20 cellular contexts compared by ENCODE assay signal in genomic region chr3:161694682-161695586, GRCh38.
A peak's percentile ranks its signal among the peaks of the same experiment; 100 is the strongest.
DNase-seq lines count a peak whose midpoint lies in the region; ATAC-seq, FAIRE-seq and TF ChIP-seq lines count a peak whose summit lies in the region.
"Had no signal": no experiment of that assay in that cellular context is flagged by ENCODE, and none has a peak within 500 bp of the region (broad histone marks: within the 10 kb centered on the region; RNA-seq: fewer than 3 reads in every experiment).

No MANE protein-coding gene starts in this region.

- no peaks in the 10 kb centered on the region for H3K36me3 ChIP-seq in OCI-LY3 (replicated peaks; ENCODE audit: low read depth, low read length)
- H3K36me3 ChIP-seq: pancreas, sigmoid colon, stomach, uterus had no signal

- peaks cover 15% of the 10 kb centered on the region for H3K4me1 ChIP-seq in OCI-LY3 (ENCODE audit: low read length)
- H3K4me1 ChIP-seq: pancreas, sigmoid colon, stomach, uterus had no signal

- H2AFZ ChIP-seq in OCI-LY3 (ENCODE audit: low read depth, low read length) = 0 out of 2 replicates have a peak overlapping the region, but pooled peaks have one; percentile 42

- peak overlapping the region; percentile 34; the same call in 1 of the 2 replicates for H3K27ac ChIP-seq in OCI-LY3 (ENCODE audit: low read length)
- H3K27ac ChIP-seq: pancreas, sigmoid colon, stomach, uterus had no signal

- H3K4me3 ChIP-seq in OCI-LY3 (ENCODE audit: low read length) = peak overlapping the region; percentile 5; the same call in 1 of the 2 replicates
- H3K4me3 ChIP-seq: pancreas, sigmoid colon, stomach, uterus had no signal

- no peak for TF ChIP-seq CTCF in OCI-LY3 (IDR thresholded peaks at IDR 0.05; ENCODE audit: low read depth, low read length)

- no peak for FAIRE-seq in HTR-8/SVneo (lab: Jason Lieb, UNC)
- FAIRE-seq: islet of Langerhans, pancreas had no signal

- H3K27me3 ChIP-seq in OCI-LY3 (ENCODE audit: low read depth, low read length) = no peaks in the 10 kb centered on the region
- H3K27me3 ChIP-seq: pancreas, sigmoid colon, stomach, uterus had no signal

- no peaks in the 10 kb centered on the region for H3K79me2 ChIP-seq in OCI-LY3 (ENCODE audit: low read length)

- no peak for DNase-seq in HTR-8/SVneo (ENCODE audit: insufficient read length, low spot score)
- no peak for DNase-seq in SIG-M5 treated with dmso at 0.1 percent for 504 hours (lab: John Stamatoyannopoulos, UW; ENCODE audit: unreplicated experiment)
- DNase-seq: activated CD4-positive, alpha-beta T cell treated with anti-CD3 and anti-CD28 coated beads, Interleukin-2, amount 50 U/mL, for 1 hour; CD4-positive, alpha-beta T cell; DND-41; mammary epithelial cell; naive thymus-derived CD4-positive, alpha-beta T cell; NCI-H1417; pancreas; sigmoid colon; stimulated activated CD4-positive, alpha-beta T cell treated with anti-CD3 and anti-CD28 coated beads, Interleukin-1b, Interleukin-23, amount 100 ng/mL, for 48 hours; stomach; uterus had no signal

- H3K9ac ChIP-seq in OCI-LY3 (ENCODE audit: low read length) = no peak overlapping the region

- no peaks in the 10 kb centered on the region for H4K20me1 ChIP-seq in OCI-LY3 (ENCODE audit: insufficient read depth, low read length)

- H3K4me2 ChIP-seq in OCI-LY3 (ENCODE audit: low read length) = peak overlapping the region; percentile 54

- ATAC-seq in GM18520 (IDR thresholded peaks at IDR 0.05; ENCODE audit: unreplicated experiment) = peak; percentile 49
- peak; percentile 66 for ATAC-seq in GM19468 (IDR thresholded peaks at IDR 0.05; ENCODE audit: extremely low read depth, unreplicated experiment)
- peak; percentile 81 for ATAC-seq in HG02981 (IDR thresholded peaks at IDR 0.05; ENCODE audit: unreplicated experiment)
- ATAC-seq in GM19328 (IDR thresholded peaks at IDR 0.05; ENCODE audit: unreplicated experiment) = no peak
- ATAC-seq in HG02973 (IDR thresholded peaks at IDR 0.05; ENCODE audit: unreplicated experiment) = no peak
- ATAC-seq: naive thymus-derived CD4-positive, alpha-beta T cell; pancreas had no signal

- no peaks in the 10 kb centered on the region for H3K9me3 ChIP-seq in OCI-LY3 (ENCODE audit: insufficient read depth, low read length)
- H3K9me3 ChIP-seq: pancreas, sigmoid colon, stomach, uterus had no signal

Comparison
In these comparisons a context has a peak if more than half of its experiments do, and no peak if none do; other contexts are left out.
1. ATAC-seq: peak in GM18520 (single experiment), GM19468 (single experiment) and HG02981 (single experiment); none in GM19328 (single experiment) and HG02973 (single experiment).